ENCODE assay signal across 1 cellular context in genomic region chr1:150535511-150536281, GRCh38.
TF ChIP-seq lines count a peak whose summit lies in the region.

No MANE protein-coding gene starts in this region.

TF ChIP-seq in HCT116, 20 proteins besides CTCF, POLR2A, EP300 and RAD21 (continued from another document):
- TF ChIP-seq REST (IDR thresholded peaks at IDR 0.05; ENCODE audit: low read depth) (no peak), CBX3 (IDR thresholded peaks at IDR 0.05; ENCODE audit: low read depth) (no peak)
TF ChIP-seq in HCT116: peak in this region for 0.
